ENCODE assay signal across 27 cellular contexts in genomic region chr18:21291106-21291505, GRCh38. TPM values are rescaled to one million over a fixed set of nuclear protein-coding genes. Genes with fewer than 3 reads are reported as not detected.
"Had no signal": no experiment of that assay in that cellular context is flagged by ENCODE, and none has a peak within 500 bp of the region (broad histone marks: within the 10 kb centered on the region; RNA-seq: fewer than 3 reads in every experiment).

No MANE protein-coding gene starts in this region.

- H3K9me3 ChIP-seq: ascending aorta, esophagus squamous epithelium, gastroesophageal sphincter, pancreas, psoas muscle, right atrium auricular region, thyroid gland had no signal

- H3K4me3 Mint-ChIP-seq: activated T-cell treated with anti-CD3 and anti-CD28 coated beads, Interleukin-2, amount 50 U/mL, for 24 hours; activated T-helper 17 cell treated with anti-CD3 and anti-CD28 coated beads, Interleukin-2, amount 50 U/mL, for 72 hours; central memory CD8-positive, alpha-beta T cell; natural killer cell; stimulated activated naive CD8-positive, alpha-beta T cell treated with anti-CD3 and anti-CD28 coated beads, Interleukin-15, Interleukin-2, amounts not matched to agents 100 ng/mL and 50 ng/mL, for 24 hours; WTC11 had no signal

- H3K36me3 ChIP-seq: ascending aorta, brain microvascular endothelial cell, esophagus squamous epithelium, gastroesophageal sphincter, pancreas, right atrium auricular region, spleen, thyroid gland had no signal

- DNase-seq: activated CD4-positive, alpha-beta T cell treated with anti-CD3 and anti-CD28 coated beads, Interleukin-2, amount 50 U/mL, for 4 hours; activated CD8-positive, alpha-beta memory T cell treated with anti-CD3 and anti-CD28 coated beads for 24 hours; activated CD8-positive, alpha-beta memory T cell treated with anti-CD3 and anti-CD28 coated beads, Interleukin-2, amount 50 U/mL, for 4 hours; activated T-cell treated with anti-CD3 and anti-CD28 coated beads, Interleukin-2, amount 50 U/mL, for 24 hours; brain microvascular endothelial cell; effector memory CD4-positive, alpha-beta T cell; esophagus squamous epithelium; head of caudate nucleus; hypothalamus; left ventricle myocardium superior; midbrain; natural killer cell; pancreas; psoas muscle; spleen; stimulated activated CD4-positive, alpha-beta T cell treated with anti-CD3 and anti-CD28 coated beads, Interleukin-4, amount 100 ng/mL, for 1 hour; substantia nigra; T1000; thyroid gland had no signal

- H3K4me1 Mint-ChIP-seq: activated T-helper 17 cell treated with anti-CD3 and anti-CD28 coated beads, Interleukin-2, amount 50 U/mL, for 72 hours; central memory CD8-positive, alpha-beta T cell; natural killer cell had no signal

- H3K4me3 ChIP-seq: ascending aorta, esophagus squamous epithelium, gastroesophageal sphincter, pancreas, psoas muscle, right atrium auricular region, spleen, thyroid gland had no signal

- H3K27ac ChIP-seq: ascending aorta, brain microvascular endothelial cell, esophagus squamous epithelium, gastroesophageal sphincter, pancreas, psoas muscle, right atrium auricular region, spleen, thyroid gland had no signal

- H3K27me3 ChIP-seq: ascending aorta, brain microvascular endothelial cell, esophagus squamous epithelium, gastroesophageal sphincter, right atrium auricular region, thyroid gland had no signal

- H3K36me3 Mint-ChIP-seq: activated naive CD4-positive, alpha-beta T cell treated with anti-CD3 and anti-CD28 coated beads, Interleukin-2, amount 50 U/mL, for 72 hours; natural killer cell; WTC11 had no signal

- H3K27ac Mint-ChIP-seq: activated naive CD4-positive, alpha-beta T cell treated with anti-CD3 and anti-CD28 coated beads, Interleukin-2, amount 50 U/mL, for 72 hours; activated T-cell treated with anti-CD3 and anti-CD28 coated beads, Interleukin-2, amount 50 U/mL, for 24 hours; activated T-helper 17 cell treated with anti-CD3 and anti-CD28 coated beads, Interleukin-2, amount 50 U/mL, for 72 hours; natural killer cell; stimulated activated naive CD8-positive, alpha-beta T cell treated with anti-CD3 and anti-CD28 coated beads, Interleukin-15, Interleukin-2, amounts not matched to agents 100 ng/mL and 50 ng/mL, for 24 hours; WTC11 had no signal

- H3K4me1 ChIP-seq: esophagus squamous epithelium, pancreas, psoas muscle, right atrium auricular region, spleen, thyroid gland had no signal

- ATAC-seq: activated naive CD4-positive, alpha-beta T cell treated with anti-CD3 and anti-CD28 coated beads, Interleukin-2, amount 50 U/mL, for 72 hours; activated T-helper 17 cell treated with anti-CD3 and anti-CD28 coated beads, Interleukin-2, amount 50 U/mL, for 72 hours; gastroesophageal sphincter; left ventricle myocardium superior; natural killer cell; pancreas; psoas muscle; WTC11 had no signal

- H3K9me3 Mint-ChIP-seq: activated naive CD4-positive, alpha-beta T cell treated with anti-CD3 and anti-CD28 coated beads, Interleukin-2, amount 50 U/mL, for 72 hours; activated T-cell treated with anti-CD3 and anti-CD28 coated beads, Interleukin-2, amount 50 U/mL, for 24 hours; activated T-helper 17 cell treated with anti-CD3 and anti-CD28 coated beads, Interleukin-2, amount 50 U/mL, for 72 hours; central memory CD8-positive, alpha-beta T cell had no signal

RNA-seq across cellular contexts. Expression of gene GREB1L, which starts 49.1 kb away (rescaled TPM):
- total RNA-seq: activated naive CD4-positive, alpha-beta T cell treated with anti-CD3 and anti-CD28 coated beads, Interleukin-2, amount 50 U/mL, for 72 hours; activated T-helper 17 cell treated with anti-CD3 and anti-CD28 coated beads, Interleukin-2, amount 50 U/mL, for 72 hours; natural killer cell had no signal
